ENCODE assay signal across 11 cellular contexts in the genomic region with DNA sequence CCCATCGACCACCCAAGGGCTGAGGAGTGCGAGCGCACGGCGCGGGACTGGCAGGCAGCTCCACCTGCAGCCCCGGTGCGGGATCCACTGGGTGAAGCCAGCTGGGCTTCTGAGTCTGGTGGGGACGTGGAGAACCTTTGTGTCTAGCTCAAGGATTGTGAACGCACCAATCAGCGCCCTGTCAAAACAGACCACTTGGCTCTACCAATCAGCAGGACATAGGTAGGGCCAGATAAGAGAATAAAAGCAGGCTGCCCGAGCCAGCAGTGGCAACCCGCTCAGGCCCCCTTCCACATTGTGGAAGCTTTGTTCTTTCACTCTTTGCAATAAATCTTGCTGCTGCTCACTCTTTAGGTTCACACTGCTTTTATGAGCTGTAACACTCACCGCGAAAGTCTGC. TPM values are rescaled to one million over a fixed set of nuclear protein-coding genes. Genes with fewer than 3 reads are reported as not detected.
DNase-seq lines count a peak whose midpoint lies in the region; ATAC-seq and TF ChIP-seq lines count a peak whose summit lies in the region.
"Not testable (repeated sequence)": the region's sequence is repeated elsewhere in the genome, so short reads cannot be mapped to it uniquely, and the experiment has no call there.
"Had no signal": no experiment of that assay in that cellular context is flagged by ENCODE, and none has a peak within 500 bp of the region (broad histone marks: within the 10 kb centered on the region; RNA-seq: fewer than 3 reads in every experiment).

No MANE protein-coding gene starts in this region.

- POLR2A ChIA-PET in T-cell (lab: Charles Lee): not testable (repeated sequence)
- POLR2A ChIA-PET in activated CD4-positive, alpha-beta memory T cell treated with anti-CD3 and anti-CD28 coated beads, Interleukin-2, amount 10 ng/mL, durations not matched to agents 7 days and 5 days (lab: Charles Lee): interaction anchor here (0.6 kb wide), 1 partner anchor 751 kb away, joined by 3 read pairs; no protein-coding TSS in a partner anchor

- H3K9me3 Mint-ChIP-seq in T-cell: peaks cover 0 to 17% (median 0%) of the 10 kb centered on the region in 3 donors
- not testable (repeated sequence) for H3K9me3 Mint-ChIP-seq in activated CD4-positive, alpha-beta memory T cell treated with anti-CD3 and anti-CD28 coated beads, Interleukin-2, amount 10 ng/mL, durations not matched to agents 7 days and 5 days; activated naive CD4-positive, alpha-beta T cell treated with anti-CD3 and anti-CD28 coated beads for 36 hours; central memory CD8-positive, alpha-beta T cell; stimulated activated naive B cell treated with anti-CD40 and anti-IgM and Interleukin-4, amounts not matched to agents 10 μg/mL and 1 μg/mL and 100 μg/mL, for 72 hours

- H3K4me1 Mint-ChIP-seq in T-cell: peaks cover 9 to 12% (median 11%) of the 10 kb centered on the region in 3 donors
- not testable (repeated sequence) for H3K4me1 Mint-ChIP-seq in activated CD4-positive, alpha-beta memory T cell treated with anti-CD3 and anti-CD28 coated beads, Interleukin-2, amount 10 ng/mL, durations not matched to agents 7 days and 5 days; activated naive CD4-positive, alpha-beta T cell treated with anti-CD3 and anti-CD28 coated beads for 36 hours (ENCODE audit: low read depth); central memory CD8-positive, alpha-beta T cell; stimulated activated naive B cell treated with anti-CD40 and anti-IgM and Interleukin-4, amounts not matched to agents 10 μg/mL and 1 μg/mL and 100 μg/mL, for 72 hours

- not testable (repeated sequence) for H3K9me3 ChIP-seq in ES-I3 (ENCODE audit: control insufficient read depth, insufficient read depth, low read length)

- not testable (repeated sequence) for H3K36me3 ChIP-seq in ES-I3 (ENCODE audit: insufficient read depth, low read length); kidney epithelial cell (ENCODE audit: control insufficient read depth, insufficient read depth, low read length)

- H3K27me3 Mint-ChIP-seq in T-cell: peaks cover 25 to 46% of the 10 kb centered on the region in 2 donors
- H3K27me3 Mint-ChIP-seq in activated CD4-positive, alpha-beta memory T cell treated with anti-CD3 and anti-CD28 coated beads, Interleukin-2, amount 10 ng/mL, durations not matched to agents 7 days and 5 days: peaks cover 37% of the 10 kb centered on the region
- H3K27me3 Mint-ChIP-seq in activated naive CD4-positive, alpha-beta T cell treated with anti-CD3 and anti-CD28 coated beads for 36 hours (ENCODE audit: low read depth): peaks cover 26% of the 10 kb centered on the region
- H3K27me3 Mint-ChIP-seq in central memory CD8-positive, alpha-beta T cell: peaks cover 53% of the 10 kb centered on the region
- peaks cover 42 to 66% of the 10 kb centered on the region in 2 donors for H3K27me3 Mint-ChIP-seq in stimulated activated naive B cell treated with anti-CD40 and anti-IgM and Interleukin-4, amounts not matched to agents 10 μg/mL and 1 μg/mL and 100 μg/mL, for 72 hours

- not testable (repeated sequence) for DNase-seq in T-cell; activated CD4-positive, alpha-beta memory T cell treated with anti-CD3 and anti-CD28 coated beads, Interleukin-2, amount 10 ng/mL, durations not matched to agents 7 days and 5 days; activated naive CD4-positive, alpha-beta T cell treated with anti-CD3 and anti-CD28 coated beads for 36 hours; central memory CD8-positive, alpha-beta T cell (ENCODE audit: low spot score in 2 of 2); kidney epithelial cell (ENCODE audit: low read depth); stimulated activated naive B cell treated with anti-CD40 and anti-IgM and Interleukin-4, amounts not matched to agents 10 μg/mL and 1 μg/mL and 100 μg/mL, for 72 hours

- H3K36me3 Mint-ChIP-seq in T-cell; activated CD4-positive, alpha-beta memory T cell treated with anti-CD3 and anti-CD28 coated beads, Interleukin-2, amount 10 ng/mL, durations not matched to agents 7 days and 5 days (ENCODE audit: low read depth); activated naive CD4-positive, alpha-beta T cell treated with anti-CD3 and anti-CD28 coated beads for 36 hours (ENCODE audit: low read depth); central memory CD8-positive, alpha-beta T cell (ENCODE audit: insufficient read depth); stimulated activated naive B cell treated with anti-CD40 and anti-IgM and Interleukin-4, amounts not matched to agents 10 μg/mL and 1 μg/mL and 100 μg/mL, for 72 hours: not testable (repeated sequence)

- H3K27me3 ChIP-seq in kidney epithelial cell (ENCODE audit: control insufficient read depth, insufficient read depth, low read length): not testable (repeated sequence)

- H3K4me1 ChIP-seq in ES-I3 (ENCODE audit: insufficient read depth, low read length): not testable (repeated sequence)

- ATAC-seq in T-cell (replicated peaks in 1 of 4); central memory CD8-positive, alpha-beta T cell (replicated peaks; ENCODE audit: extremely low read depth, poor library complexity, severe bottlenecking); stimulated activated naive B cell treated with anti-CD40 and anti-IgM and Interleukin-4, amounts not matched to agents 10 μg/mL and 1 μg/mL and 100 μg/mL, for 72 hours (replicated peaks): not testable (repeated sequence)

- peak overlapping the region; percentile 53 to 78 (median 75) for H3K4me3 Mint-ChIP-seq in T-cell
- H3K4me3 Mint-ChIP-seq in activated CD4-positive, alpha-beta memory T cell treated with anti-CD3 and anti-CD28 coated beads, Interleukin-2, amount 10 ng/mL, durations not matched to agents 7 days and 5 days: peak overlapping the region; percentile 24
- H3K4me3 Mint-ChIP-seq in activated naive CD4-positive, alpha-beta T cell treated with anti-CD3 and anti-CD28 coated beads for 36 hours: peak overlapping the region; percentile 59
- H3K4me3 Mint-ChIP-seq in central memory CD8-positive, alpha-beta T cell: peak overlapping the region; percentile 50
- peak overlapping the region; percentile 30 to 43 for H3K4me3 Mint-ChIP-seq in stimulated activated naive B cell treated with anti-CD40 and anti-IgM and Interleukin-4, amounts not matched to agents 10 μg/mL and 1 μg/mL and 100 μg/mL, for 72 hours

- CTCF ChIA-PET in T-cell (lab: Charles Lee): not testable (repeated sequence)
- CTCF ChIA-PET in activated CD4-positive, alpha-beta memory T cell treated with anti-CD3 and anti-CD28 coated beads, Interleukin-2, amount 10 ng/mL, durations not matched to agents 7 days and 5 days (lab: Charles Lee): interaction anchor here (0.6 to 1.3 kb wide), 2 partner anchors 17 to 808 kb away, joined by 3 read pairs; no protein-coding TSS in a partner anchor
- CTCF ChIA-PET in activated naive CD4-positive, alpha-beta T cell treated with anti-CD3 and anti-CD28 coated beads for 36 hours (lab: Charles Lee): interaction anchor here (1.2 kb wide), 1 partner anchor 80 kb away, joined by 3 read pairs; no protein-coding TSS in a partner anchor

- peak overlapping the region; percentile 7 for H3K4me3 ChIP-seq in kidney epithelial cell (ENCODE audit: low read depth, low read length)

- intact Hi-C loops in activated naive CD4-positive, alpha-beta T cell treated with anti-CD3 and anti-CD28 coated beads for 36 hours (cut with micrococcal nuclease): not testable (repeated sequence)

- not testable (repeated sequence) for H3K27ac Mint-ChIP-seq in T-cell; activated CD4-positive, alpha-beta memory T cell treated with anti-CD3 and anti-CD28 coated beads, Interleukin-2, amount 10 ng/mL, durations not matched to agents 7 days and 5 days; activated naive CD4-positive, alpha-beta T cell treated with anti-CD3 and anti-CD28 coated beads for 36 hours; central memory CD8-positive, alpha-beta T cell (ENCODE audit: low read depth); stimulated activated naive B cell treated with anti-CD40 and anti-IgM and Interleukin-4, amounts not matched to agents 10 μg/mL and 1 μg/mL and 100 μg/mL, for 72 hours

- H3K9ac ChIP-seq in ES-I3 (ENCODE audit: low read depth, low read length): peak overlapping the region; percentile 30; the same call in 1 of the 2 replicates

- not testable (repeated sequence) for TF ChIP-seq CTCF in kidney epithelial cell (IDR thresholded peaks at IDR 0.05; ENCODE audit: insufficient read depth, low read length, poor library complexity, severe bottlenecking)

RNA-seq across cellular contexts. Expression of gene CYP4F2, which starts 2.2 kb away (rescaled TPM):
- total RNA-seq in T-cell (under 1 TPM in 1 of 5 donors, not detected in 4; 0.29 TPM), kidney epithelial cell (not detected in 2 replicates)
- total RNA-seq in activated CD4-positive, alpha-beta memory T cell treated with anti-CD3 and anti-CD28 coated beads, Interleukin-2, amount 10 ng/mL, durations not matched to agents 7 days and 5 days: not detected
- total RNA-seq in activated naive CD4-positive, alpha-beta T cell treated with anti-CD3 and anti-CD28 coated beads for 36 hours: under 1 TPM in 1 of 2 experiments, not detected in 1; 0.24 TPM
- total RNA-seq: Caco-2, NCI-H460 had no signal

RNA-seq across cellular contexts. Expression of gene CYP4F11, which starts 34.3 kb away (rescaled TPM):
- under 1 TPM in 2 of 5 donors, not detected in 3; 0.15 to 0.16 TPM for total RNA-seq in T-cell
- total RNA-seq in activated CD4-positive, alpha-beta memory T cell treated with anti-CD3 and anti-CD28 coated beads, Interleukin-2, amount 10 ng/mL, durations not matched to agents 7 days and 5 days: not detected
- not detected for total RNA-seq in activated naive CD4-positive, alpha-beta T cell treated with anti-CD3 and anti-CD28 coated beads for 36 hours
- 0.38 TPM in 1 of 2 replicates, not detected in the other for total RNA-seq in kidney epithelial cell
- total RNA-seq: Caco-2, K562 had no signal

RNA-seq across cellular contexts. Expression of gene OR10H4, which starts 48.8 kb away (rescaled TPM):
- total RNA-seq in T-cell (not detected), kidney epithelial cell (not detected in 2 replicates)
- not detected for total RNA-seq in activated CD4-positive, alpha-beta memory T cell treated with anti-CD3 and anti-CD28 coated beads, Interleukin-2, amount 10 ng/mL, durations not matched to agents 7 days and 5 days
- not detected for total RNA-seq in activated naive CD4-positive, alpha-beta T cell treated with anti-CD3 and anti-CD28 coated beads for 36 hours
- total RNA-seq: Caco-2, K562, NCI-H460, Peyer's patch had no signal

Comparison
In these comparisons a context has a peak if more than half of its experiments do, and no peak if none do; other contexts are left out.
1. H3K4me3 Mint-ChIP-seq: peak in every context shown above with its lines; median percentile 75 in T-cell; 59 in activated naive CD4-positive, alpha-beta T cell treated with anti-CD3 and anti-CD28 coated beads for 36 hours; 50 in central memory CD8-positive, alpha-beta T cell; 36 in stimulated activated naive B cell treated with anti-CD40 and anti-IgM and Interleukin-4, amounts not matched to agents 10 μg/mL and 1 μg/mL and 100 μg/mL, for 72 hours; 24 in activated CD4-positive, alpha-beta memory T cell treated with anti-CD3 and anti-CD28 coated beads, Interleukin-2, amount 10 ng/mL, durations not matched to agents 7 days and 5 days.